ENCODE assay signal across 8 cellular contexts in the genomic region with DNA sequence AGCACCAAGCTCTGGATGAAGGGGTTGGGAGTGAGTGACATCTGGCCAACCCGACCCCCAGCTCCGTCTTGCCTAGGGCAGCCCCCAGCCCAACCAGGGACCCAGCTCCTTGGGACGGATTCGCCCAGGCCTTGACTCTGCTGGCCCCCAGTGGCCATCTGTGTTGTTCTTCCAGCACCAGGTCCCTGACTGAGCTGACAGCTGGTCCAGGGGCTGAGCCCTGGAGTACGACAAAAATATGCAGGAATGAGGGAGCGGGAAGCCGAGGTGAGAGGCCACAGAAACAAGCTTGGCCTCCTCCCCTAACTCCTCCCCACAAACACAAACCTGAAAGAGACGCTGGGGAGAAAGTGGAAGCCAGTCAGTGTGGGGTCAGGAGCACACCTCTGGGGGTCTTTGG. TPM values are rescaled to one million over a fixed set of nuclear protein-coding genes. Genes with fewer than 3 reads are reported as not detected.
DNase-seq lines count a peak whose midpoint lies in the region; ATAC-seq and TF ChIP-seq lines count a peak whose summit lies in the region.

No MANE protein-coding gene starts in this region.

- WGBS in thyroid gland, 2 donors: 22 to 24% methylated on average over 6 to 7 of the region's 8 CpGs

- H3K4me1 ChIP-seq in OCI-LY3 (ENCODE audit: low read length) (0 out of 2 replicates have a peak, but pooled peaks cover 3% of the 10 kb centered on the region), breast epithelium (no peaks in the 10 kb centered on the region), thyroid gland (no peaks in the 10 kb centered on the region)

- H3K79me2 ChIP-seq in OCI-LY3 (ENCODE audit: low read length): no peaks in the 10 kb centered on the region

- H3K36me3 ChIP-seq in OCI-LY3 (replicated peaks; ENCODE audit: low read depth, low read length) (no peaks in the 10 kb centered on the region), breast epithelium (no peaks in the 10 kb centered on the region), thyroid gland (no peaks in the 10 kb centered on the region)

- no peak overlapping the region for H3K9ac ChIP-seq in OCI-LY3 (ENCODE audit: low read length)

- no peak overlapping the region for H2AFZ ChIP-seq in OCI-LY3 (ENCODE audit: low read depth, low read length)

- H3K4me2 ChIP-seq in OCI-LY3 (ENCODE audit: low read length): no peak overlapping the region

- H3K27ac ChIP-seq in OCI-LY3 (ENCODE audit: low read length) (no peak overlapping the region), breast epithelium (no peak overlapping the region), thyroid gland (no peak overlapping the region)

- TF ChIP-seq CTCF in OCI-LY3 (IDR thresholded peaks at IDR 0.05; ENCODE audit: low read depth, low read length) (peak; percentile 76), breast epithelium (IDR thresholded peaks at IDR 0.05) (peak; percentile 33 to 65 (median 48)), thyroid gland (IDR thresholded peaks at IDR 0.05) (peak; percentile 51 to 74 (median 66))

- peak; percentile 79 for DNase-seq in Right ventricle myocardium superior
- no peak for DNase-seq in cardiac septum (ENCODE audit: low spot score)
- no peak for DNase-seq in breast epithelium (ENCODE audit: low spot score in 2 of 2)
- peak; percentile 33 to 59 for DNase-seq in lung microvascular endothelial cell (ENCODE audit: low read depth in 2 of 2)
- DNase-seq in thyroid gland: peak; percentile 48 to 61

- ATAC-seq in Right ventricle myocardium superior (ENCODE audit: poor library complexity): peak; percentile 61
- ATAC-seq in HG03175 (IDR thresholded peaks at IDR 0.05; ENCODE audit: unreplicated experiment): no peak
- ATAC-seq in HG02981 (IDR thresholded peaks at IDR 0.05; ENCODE audit: unreplicated experiment): no peak

- TF ChIP-seq POLR2A in breast epithelium (IDR thresholded peaks at IDR 0.05): no peak
- TF ChIP-seq POLR2A in thyroid gland (IDR thresholded peaks at IDR 0.05): no peak

- H4K20me1 ChIP-seq in OCI-LY3 (ENCODE audit: insufficient read depth, low read length): no peaks in the 10 kb centered on the region

- H3K4me3 ChIP-seq in OCI-LY3 (ENCODE audit: low read length) (no peak overlapping the region), breast epithelium (no peak overlapping the region), thyroid gland (replicated peaks in 1 of 3) (no peak overlapping the region)

- intact Hi-C loops in Right ventricle myocardium superior (cut with DNase I) (no loop called here), cardiac septum (cut with DNase I) (loop anchor here (5.0 to 10.0 kb wide), 2 partner anchors 653 to 911 kb away; no protein-coding TSS in a partner anchor), breast epithelium (cut with DNase I; ENCODE audit: low total_unique reads) (no loop called here), thyroid gland (cut with DNase I) (loop anchor here (5.0 kb wide), 1 partner anchor 278 kb away; no protein-coding TSS in a partner anchor)

- H3K27me3 ChIP-seq in OCI-LY3 (ENCODE audit: low read depth, low read length) (no peaks in the 10 kb centered on the region), breast epithelium (peaks cover 0 to 1% of the 10 kb centered on the region in 2 donors), thyroid gland (no peaks in the 10 kb centered on the region)

- H3K9me3 ChIP-seq in OCI-LY3 (ENCODE audit: insufficient read depth, low read length) (no peaks in the 10 kb centered on the region), breast epithelium (no peaks in the 10 kb centered on the region), thyroid gland (no peaks in the 10 kb centered on the region)

RNA-seq across cellular contexts. Expression of gene PAX7, which starts 55.0 kb away (rescaled TPM):
- not detected for total RNA-seq in Right ventricle myocardium superior
- total RNA-seq in cardiac septum: not detected
- total RNA-seq in breast epithelium: not detected
- not detected in 2 replicates for total RNA-seq in lung microvascular endothelial cell
- under 1 TPM in 1 of 4 donors, not detected in 3; 0.78 TPM for total RNA-seq in thyroid gland

Comparison
In these comparisons a context has a peak if more than half of its experiments do, and no peak if none do; other contexts are left out.
1. DNase-seq: peak in Right ventricle myocardium superior (single experiment), lung microvascular endothelial cell (2 of 2) and thyroid gland (2 of 2); none in cardiac septum (single experiment) and breast epithelium (0 of 2).
2. intact Hi-C loops: an anchor here in cardiac septum (5.0 to 10.0 kb wide) and thyroid gland (5.0 kb wide); none called in Right ventricle myocardium superior and breast epithelium.
3. Peak in every context shown above with its lines, with median percentiles within 50 percentile points of each other: CTCF ChIP-seq.